ENCODE assay signal across 10 cellular contexts in genomic region chr17:27384261-27384701, GRCh38.
A peak's percentile ranks its signal among the peaks of the same experiment; 100 is the strongest.
DNase-seq lines count a peak whose midpoint lies in the region; ATAC-seq and TF ChIP-seq lines count a peak whose summit lies in the region.
"Had no signal": no experiment of that assay in that cellular context is flagged by ENCODE, and none has a peak within 500 bp of the region (broad histone marks: within the 10 kb centered on the region; RNA-seq: fewer than 3 reads in every experiment).

No MANE protein-coding gene starts in this region.

- H3K36me3 Mint-ChIP-seq in activated CD8-positive, alpha-beta T cell treated with anti-CD3 and anti-CD28 coated beads for 36 hours (ENCODE audit: low read depth): no peaks in the 10 kb centered on the region

- CTCF ChIA-PET in activated CD8-positive, alpha-beta T cell treated with anti-CD3 and anti-CD28 coated beads for 36 hours (lab: Charles Lee): interaction anchor here (1.3 to 8.2 kb wide), 5 partner anchors 30 to 266 kb away, joined by 4 to 161 read pairs (median 8); no protein-coding TSS in a partner anchor

- DNase-seq in EH (ENCODE audit: low read depth) (peak; percentile 97), RPMI7951 (ENCODE audit: low read depth) (peak; percentile 99), fibroblast of pulmonary artery (ENCODE audit: low read depth) (peak; percentile 95), osteoblast (ENCODE audit: insufficient read length, low spot score, missing footprints) (peak; percentile 96), NCI-H2227 treated with DMSO at 0.1 percent for 48 hours (lab: John Stamatoyannopoulos, UW) (no peak), MM.1S (no peak)
- no peak for DNase-seq in activated CD8-positive, alpha-beta T cell treated with anti-CD3 and anti-CD28 coated beads for 36 hours
- DNase-seq: activated T-cell treated with anti-CD3 and anti-CD28 coated beads for 4 hours had no signal

- H3K9me3 Mint-ChIP-seq in activated CD8-positive, alpha-beta T cell treated with anti-CD3 and anti-CD28 coated beads for 36 hours: no peaks in the 10 kb centered on the region

- H3K36me3 ChIP-seq in osteoblast (ENCODE audit: insufficient read depth, low read length) (no peaks in the 10 kb centered on the region), MM.1S (replicated peaks; ENCODE audit: insufficient read depth, low read length) (no peaks in the 10 kb centered on the region)

- no peaks in the 10 kb centered on the region for H4K20me1 ChIP-seq in osteoblast (ENCODE audit: insufficient read depth, low read length)
- H4K20me1 ChIP-seq in MM.1S (ENCODE audit: insufficient read depth, low read length): no peaks in the 10 kb centered on the region

- H3K27ac Mint-ChIP-seq in activated CD8-positive, alpha-beta T cell treated with anti-CD3 and anti-CD28 coated beads for 36 hours: no peak overlapping the region

- no peaks in the 10 kb centered on the region for H3K27me3 ChIP-seq in osteoblast (ENCODE audit: insufficient read depth, low read length)
- 0 out of 2 replicates have a peak, but pooled peaks cover 5% of the 10 kb centered on the region for H3K27me3 ChIP-seq in MM.1S (replicated peaks; ENCODE audit: insufficient read depth, low read length)

- peak overlapping the region; percentile 59 for H3K4me2 ChIP-seq in osteoblast (ENCODE audit: insufficient read depth, low read length)
- H3K4me2 ChIP-seq in MM.1S (ENCODE audit: low read depth, low read length): no peak overlapping the region
- H3K4me2 ChIP-seq: KMS-11 had no signal

- H3K9me3 ChIP-seq in osteoblast (ENCODE audit: low read depth, low read length) (no peaks in the 10 kb centered on the region), MM.1S (replicated peaks; ENCODE audit: insufficient read depth, low read length) (no peaks in the 10 kb centered on the region)

- H3K4me1 ChIP-seq in osteoblast (ENCODE audit: insufficient read depth, low read length): peaks cover 25% of the 10 kb centered on the region
- H3K4me1 ChIP-seq in MM.1S (ENCODE audit: low read length): peaks cover 7% of the 10 kb centered on the region

- H3K27me3 Mint-ChIP-seq in activated CD8-positive, alpha-beta T cell treated with anti-CD3 and anti-CD28 coated beads for 36 hours: peaks cover 8% of the 10 kb centered on the region

- intact Hi-C loops in activated CD8-positive, alpha-beta T cell treated with anti-CD3 and anti-CD28 coated beads for 36 hours (cut with micrococcal nuclease): loop anchor here (5.0 kb wide), 1 partner anchor 213 kb away; no protein-coding TSS in a partner anchor

- no peak for ATAC-seq in HG02852 (IDR thresholded peaks at IDR 0.05; ENCODE audit: unreplicated experiment)
- no peak for ATAC-seq in activated CD8-positive, alpha-beta T cell treated with anti-CD3 and anti-CD28 coated beads for 36 hours

- H3K79me2 ChIP-seq in osteoblast (ENCODE audit: insufficient read depth, low read length) (no peaks in the 10 kb centered on the region), MM.1S (ENCODE audit: low read length) (no peaks in the 10 kb centered on the region)

- H3K4me3 Mint-ChIP-seq in activated CD8-positive, alpha-beta T cell treated with anti-CD3 and anti-CD28 coated beads for 36 hours: no peak overlapping the region

- TF ChIP-seq CTCF in fibroblast of pulmonary artery (IDR thresholded peaks at IDR 0.05; ENCODE audit: low read length, missing control alignments) (peak; percentile 11), osteoblast (IDR thresholded peaks at IDR 0.05; ENCODE audit: extremely low read depth, low read depth, low read length) (no peak), MM.1S (IDR thresholded peaks at IDR 0.05; ENCODE audit: low read length) (no peak)
- no peak for TF ChIP-seq CTCF in activated CD8-positive, alpha-beta T cell treated with anti-CD3 and anti-CD28 coated beads for 36 hours (IDR thresholded peaks at IDR 0.05)

- POLR2A ChIA-PET in activated CD8-positive, alpha-beta T cell treated with anti-CD3 and anti-CD28 coated beads for 36 hours (lab: Charles Lee): interaction anchor here (0.9 kb wide), 1 partner anchor 195 kb away, joined by 3 read pairs; no protein-coding TSS in a partner anchor

- H3K9me2 ChIP-seq in MM.1S (replicated peaks; ENCODE audit: insufficient read depth, low read length): no peaks in the 10 kb centered on the region

- H3K27ac ChIP-seq in osteoblast (ENCODE audit: low read depth, low read length) (peak overlapping the region; percentile 74), MM.1S (ENCODE audit: low read length) (no peak overlapping the region)
- H3K27ac ChIP-seq: KMS-11 had no signal

- H3F3A ChIP-seq in MM.1S (ENCODE audit: insufficient read depth, low read length): no peaks in the 10 kb centered on the region

- H3K4me1 Mint-ChIP-seq in activated CD8-positive, alpha-beta T cell treated with anti-CD3 and anti-CD28 coated beads for 36 hours (ENCODE audit: low read depth): peaks cover 4% of the 10 kb centered on the region

- no peak overlapping the region for H3K4me3 ChIP-seq in fibroblast of pulmonary artery (replicated peaks; ENCODE audit: low read depth, low read length)
- H3K4me3 ChIP-seq in osteoblast (ENCODE audit: insufficient read depth, low read length): no peak overlapping the region
- H3K4me3 ChIP-seq in MM.1S (ENCODE audit: low read length): no peak overlapping the region

- H2AFZ ChIP-seq in osteoblast (ENCODE audit: low read length) (no peak overlapping the region), MM.1S (ENCODE audit: low read length) (no peak overlapping the region)

- no peak overlapping the region for H3K9ac ChIP-seq in MM.1S (ENCODE audit: low read length)
- H3K9ac ChIP-seq: KMS-11 had no signal

Comparison
In these comparisons a context has a peak if more than half of its experiments do, and no peak if none do; other contexts are left out.
1. DNase-seq: peak in EH (single experiment), RPMI7951 (single experiment), fibroblast of pulmonary artery (single experiment) and osteoblast (single experiment); none in NCI-H2227 treated with DMSO at 0.1 percent for 48 hours (single experiment), activated CD8-positive, alpha-beta T cell treated with anti-CD3 and anti-CD28 coated beads for 36 hours (single experiment) and MM.1S (single experiment).